In genomic region chr12:46556105-46556559, GRCh38 we compare ENCODE assay signal across 1 cellular context.
TF ChIP-seq lines count a peak whose summit lies in the region.

No MANE protein-coding gene starts in this region.

TF ChIP-seq in K562, 482 proteins besides CTCF, POLR2A, EP300 and RAD21 (continued from another document):
- TF ChIP-seq UBTF (IDR thresholded peaks at IDR 0.05; ENCODE audit: borderline replicate concordance in 1 of 2, low read depth in 2 of 2, low read length in 2 of 2) (no peak), CAMTA2 (CRISPR knock-in tag; conservative IDR thresholded peaks at IDR 0.05) (no peak), ZNF316 (IDR thresholded peaks at IDR 0.05) (peak; percentile 75), GTF2F1 (IDR thresholded peaks at IDR 0.05; ENCODE audit: low read depth, low read length) (no peak), CCAR2 (IDR thresholded peaks at IDR 0.05; ENCODE audit: low read depth, low read length) (no peak), ZNF12 (CRISPR knock-in tag; IDR thresholded peaks at IDR 0.05) (no peak), NFIC (IDR thresholded peaks at IDR 0.05) (no peak), IRF9 (tag; IDR thresholded peaks at IDR 0.05) (no peak), C11orf30 (IDR thresholded peaks at IDR 0.05; ENCODE audit: low read depth) (peak; percentile 69; the same call in 1 of the 2 replicates), CBX2 (IDR thresholded peaks at IDR 0.05; ENCODE audit: insufficient read depth, low read length, poor library complexity, severe bottlenecking) (no peak), SNIP1 (IDR thresholded peaks at IDR 0.05; ENCODE audit: low read depth) (no peak), PTRF (tag; IDR thresholded peaks at IDR 0.05) (no peak), ZNF551 (CRISPR knock-in tag; IDR thresholded peaks at IDR 0.05) (no peak), SAFB (IDR thresholded peaks at IDR 0.05; ENCODE audit: borderline replicate concordance, low read depth, low read length) (no peak), KDM4B (IDR thresholded peaks at IDR 0.05; ENCODE audit: borderline replicate concordance in 2 of 2, low read depth in 1 of 2) (no peak), RCOR1 (IDR thresholded peaks at IDR 0.05; ENCODE audit: borderline replicate concordance in 1 of 2, low read depth in 2 of 2, low read length in 2 of 2) (no peak), ZNF785 (CRISPR knock-in tag; IDR thresholded peaks at IDR 0.05) (no peak), TSHZ1 (CRISPR knock-in tag; IDR thresholded peaks at IDR 0.05) (no peak), SOX6 (IDR thresholded peaks at IDR 0.05) (peak; percentile 41; the same call in 1 of the 2 replicates), NR1H2 (CRISPR knock-in tag; IDR thresholded peaks at IDR 0.05) (no peak), RBM34 (IDR thresholded peaks at IDR 0.05; ENCODE audit: borderline replicate concordance, insufficient read depth, low read length) (no peak), ZNF184 (CRISPR knock-in tag; IDR thresholded peaks at IDR 0.05) (no peak), SMAD3 (CRISPR knock-in tag; conservative IDR thresholded peaks at IDR 0.05) (no peak), TGIF2 (CRISPR knock-in tag; IDR thresholded peaks at IDR 0.05) (no peak), ZNF76 (CRISPR knock-in tag; IDR thresholded peaks at IDR 0.05; ENCODE audit: borderline replicate concordance) (no peak), HDAC1 (IDR thresholded peaks at IDR 0.05) (no peak), MEF2D (tag; conservative IDR thresholded peaks at IDR 0.05; ENCODE audit: low read depth) (peak; percentile 61; the same call in 1 of the 2 replicates), ARID1B (IDR thresholded peaks at IDR 0.05) (no peak), TEAD4 (IDR thresholded peaks at IDR 0.05; ENCODE audit: low read length) (0 out of 2 replicates have a peak, but pooled peaks have one; percentile 5), TEAD4 (CRISPR knock-in tag; IDR thresholded peaks at IDR 0.05; ENCODE audit: borderline replicate concordance) (no peak), NFATC3 (IDR thresholded peaks at IDR 0.05) (no peak), SREBF1 (IDR thresholded peaks at IDR 0.05; ENCODE audit: borderline replicate concordance, low read depth, low read length) (no peak), HDGF (IDR thresholded peaks at IDR 0.05) (no peak), GABPA (tag; conservative IDR thresholded peaks at IDR 0.05; ENCODE audit: low read depth) (no peak), FOXJ2 (tag; IDR thresholded peaks at IDR 0.05) (no peak), EZH2 (IDR thresholded peaks at IDR 0.05; ENCODE audit: borderline replicate concordance, low read depth, low read length) (no peak), CREB1 (IDR thresholded peaks at IDR 0.05) (no peak), CREB1 (CRISPR knock-in tag; IDR thresholded peaks at IDR 0.05) (no peak), MAFK (IDR thresholded peaks at IDR 0.05; ENCODE audit: low read length) (peak; percentile 26; the same call in 1 of the 2 replicates), ZNF3 (CRISPR knock-in tag; IDR thresholded peaks at IDR 0.05) (no peak), ZNF134 (CRISPR knock-in tag; conservative IDR thresholded peaks at IDR 0.05) (no peak), SRF (CRISPR knock-in tag; IDR thresholded peaks at IDR 0.05) (no peak), TCF7L2 (IDR thresholded peaks at IDR 0.05; ENCODE audit: low read depth, low read length) (no peak)
- TF ChIP-seq, protein P1, sequence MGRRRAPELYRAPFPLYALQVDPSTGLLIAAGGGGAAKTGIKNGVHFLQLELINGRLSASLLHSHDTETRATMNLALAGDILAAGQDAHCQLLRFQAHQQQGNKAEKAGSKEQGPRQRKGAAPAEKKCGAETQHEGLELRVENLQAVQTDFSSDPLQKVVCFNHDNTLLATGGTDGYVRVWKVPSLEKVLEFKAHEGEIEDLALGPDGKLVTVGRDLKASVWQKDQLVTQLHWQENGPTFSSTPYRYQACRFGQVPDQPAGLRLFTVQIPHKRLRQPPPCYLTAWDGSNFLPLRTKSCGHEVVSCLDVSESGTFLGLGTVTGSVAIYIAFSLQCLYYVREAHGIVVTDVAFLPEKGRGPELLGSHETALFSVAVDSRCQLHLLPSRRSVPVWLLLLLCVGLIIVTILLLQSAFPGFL (CRISPR knock-in tag; IDR thresholded peaks at IDR 0.05): no peak
- TF ChIP-seq, protein P2, sequence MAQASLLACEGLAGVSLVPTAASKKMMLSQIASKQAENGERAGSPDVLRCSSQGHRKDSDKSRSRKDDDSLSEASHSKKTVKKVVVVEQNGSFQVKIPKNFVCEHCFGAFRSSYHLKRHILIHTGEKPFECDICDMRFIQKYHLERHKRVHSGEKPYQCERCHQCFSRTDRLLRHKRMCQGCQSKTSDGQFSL (CRISPR knock-in tag; IDR thresholded peaks at IDR 0.05): no peak
- TF ChIP-seq, protein P2 (tag; IDR thresholded peaks at IDR 0.05): no peak
- TF ChIP-seq, protein P3, sequence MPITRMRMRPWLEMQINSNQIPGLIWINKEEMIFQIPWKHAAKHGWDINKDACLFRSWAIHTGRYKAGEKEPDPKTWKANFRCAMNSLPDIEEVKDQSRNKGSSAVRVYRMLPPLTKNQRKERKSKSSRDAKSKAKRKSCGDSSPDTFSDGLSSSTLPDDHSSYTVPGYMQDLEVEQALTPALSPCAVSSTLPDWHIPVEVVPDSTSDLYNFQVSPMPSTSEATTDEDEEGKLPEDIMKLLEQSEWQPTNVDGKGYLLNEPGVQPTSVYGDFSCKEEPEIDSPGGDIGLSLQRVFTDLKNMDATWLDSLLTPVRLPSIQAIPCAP (CRISPR knock-in tag; IDR thresholded peaks at IDR 0.05; ENCODE audit: borderline replicate concordance): no peak
- TF ChIP-seq, protein P4, sequence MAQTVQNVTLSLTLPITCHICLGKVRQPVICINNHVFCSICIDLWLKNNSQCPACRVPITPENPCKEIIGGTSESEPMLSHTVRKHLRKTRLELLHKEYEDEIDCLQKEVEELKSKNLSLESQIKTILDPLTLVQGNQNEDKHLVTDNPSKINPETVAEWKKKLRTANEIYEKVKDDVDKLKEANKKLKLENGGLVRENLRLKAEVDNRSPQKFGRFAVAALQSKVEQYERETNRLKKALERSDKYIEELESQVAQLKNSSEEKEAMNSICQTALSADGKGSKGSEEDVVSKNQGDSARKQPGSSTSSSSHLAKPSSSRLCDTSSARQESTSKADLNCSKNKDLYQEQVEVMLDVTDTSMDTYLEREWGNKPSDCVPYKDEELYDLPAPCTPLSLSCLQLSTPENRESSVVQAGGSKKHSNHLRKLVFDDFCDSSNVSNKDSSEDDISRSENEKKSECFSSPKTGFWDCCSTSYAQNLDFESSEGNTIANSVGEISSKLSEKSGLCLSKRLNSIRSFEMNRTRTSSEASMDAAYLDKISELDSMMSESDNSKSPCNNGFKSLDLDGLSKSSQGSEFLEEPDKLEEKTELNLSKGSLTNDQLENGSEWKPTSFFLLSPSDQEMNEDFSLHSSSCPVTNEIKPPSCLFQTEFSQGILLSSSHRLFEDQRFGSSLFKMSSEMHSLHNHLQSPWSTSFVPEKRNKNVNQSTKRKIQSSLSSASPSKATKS (CRISPR knock-in tag; IDR thresholded peaks at IDR 0.05): no peak
- TF ChIP-seq, protein P5, sequence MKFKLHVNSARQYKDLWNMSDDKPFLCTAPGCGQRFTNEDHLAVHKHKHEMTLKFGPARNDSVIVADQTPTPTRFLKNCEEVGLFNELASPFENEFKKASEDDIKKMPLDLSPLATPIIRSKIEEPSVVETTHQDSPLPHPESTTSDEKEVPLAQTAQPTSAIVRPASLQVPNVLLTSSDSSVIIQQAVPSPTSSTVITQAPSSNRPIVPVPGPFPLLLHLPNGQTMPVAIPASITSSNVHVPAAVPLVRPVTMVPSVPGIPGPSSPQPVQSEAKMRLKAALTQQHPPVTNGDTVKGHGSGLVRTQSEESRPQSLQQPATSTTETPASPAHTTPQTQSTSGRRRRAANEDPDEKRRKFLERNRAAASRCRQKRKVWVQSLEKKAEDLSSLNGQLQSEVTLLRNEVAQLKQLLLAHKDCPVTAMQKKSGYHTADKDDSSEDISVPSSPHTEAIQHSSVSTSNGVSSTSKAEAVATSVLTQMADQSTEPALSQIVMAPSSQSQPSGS (CRISPR knock-in tag; IDR thresholded peaks at IDR 0.05): no peak
TF ChIP-seq in K562: peak in this region for 9.
